Comparison of ENCODE assay signal across 11 cellular contexts in the genomic region with DNA sequence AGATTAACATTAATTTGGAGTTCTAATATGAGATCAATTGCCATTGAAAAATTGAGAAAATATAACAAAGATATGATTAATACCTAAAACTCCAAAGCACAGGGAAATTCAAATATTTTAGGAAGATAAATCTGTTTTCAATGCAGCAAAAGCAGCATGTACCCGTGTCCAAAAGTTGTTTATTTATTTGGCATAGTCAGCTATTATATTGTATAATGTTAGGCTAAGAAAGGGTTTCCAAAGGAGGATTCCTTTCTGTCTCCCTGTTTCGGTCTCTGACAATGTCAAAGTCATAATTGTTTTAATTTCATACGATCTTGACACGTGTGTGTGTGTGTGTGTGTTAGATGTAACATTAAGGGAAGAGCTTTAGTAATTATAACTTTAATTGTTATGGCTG.
"Had no signal": no experiment of that assay in that cellular context is flagged by ENCODE, and none has a peak within 500 bp of the region (broad histone marks: within the 10 kb centered on the region; RNA-seq: fewer than 3 reads in every experiment).

No MANE protein-coding gene starts in this region.

- H2AFZ ChIP-seq: GM23248, GM23338 had no signal

- H3K36me3 ChIP-seq: HAP-1 had no signal

- H3K9ac ChIP-seq: GM23248 had no signal

- H3K4me3 ChIP-seq: GM23248, GM23338, HAP-1 had no signal

- DNase-seq: GM23248, GOT3, H7, H9, HCEC 1CT, HFFc6 had no signal

- H3K27ac ChIP-seq: GM23248 had no signal

- ATAC-seq: GM23338, HCT116 had no signal

- H3K9me3 ChIP-seq: HAP-1 had no signal

- H3K4me2 ChIP-seq: GM23338 had no signal

- FAIRE-seq: H1, H54 had no signal

- H3K4me1 ChIP-seq: HAP-1 had no signal
